In the genomic region with DNA sequence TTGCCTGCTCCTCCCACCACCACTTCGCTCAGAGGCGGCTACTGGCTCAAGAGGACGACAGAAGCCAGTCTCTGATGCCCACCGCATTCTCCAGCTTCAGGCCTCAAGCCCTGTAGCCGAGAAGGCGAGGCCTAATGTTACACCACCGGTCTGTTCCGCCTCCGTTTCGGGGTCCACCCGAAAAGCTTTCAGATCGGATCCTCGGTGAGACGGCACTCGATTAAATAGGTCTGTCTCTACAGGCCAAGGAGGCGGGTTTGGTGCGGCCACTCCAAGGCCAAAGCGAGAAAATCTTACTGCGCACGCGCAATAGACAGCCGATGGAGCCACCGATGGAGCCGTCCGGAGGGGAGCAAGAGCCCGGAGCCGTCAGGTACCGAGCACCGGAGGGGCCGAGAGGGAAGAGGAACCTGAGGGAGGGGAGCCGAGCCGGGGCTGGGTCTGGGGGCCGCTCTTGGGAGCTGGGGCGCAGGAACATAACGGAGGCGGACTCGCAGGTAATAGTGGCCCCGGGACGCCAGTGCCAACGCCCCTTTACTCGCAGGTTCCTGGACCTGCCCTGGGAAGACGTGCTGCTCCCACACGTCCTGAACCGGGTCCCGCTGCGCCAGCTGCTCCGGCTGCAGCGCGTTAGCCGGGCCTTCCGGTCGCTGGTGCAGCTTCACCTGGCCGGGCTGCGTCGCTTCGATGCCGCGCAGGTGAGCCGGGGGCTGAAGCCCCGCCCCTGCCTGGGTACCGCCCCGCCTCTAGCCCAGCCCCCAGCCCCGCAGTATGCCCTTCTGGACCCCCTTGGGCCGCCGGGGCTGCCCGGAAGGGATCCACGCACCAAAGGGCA, we compare ENCODE assay signal across 8 cellular contexts. TPM values are rescaled to one million over a fixed set of nuclear protein-coding genes. Genes with fewer than 3 reads are reported as not detected.
A peak's percentile ranks its signal among the peaks of the same experiment; 100 is the strongest.
DNase-seq lines count a peak whose midpoint lies in the region; ATAC-seq and TF ChIP-seq lines count a peak whose summit lies in the region.

A gene with protein sequence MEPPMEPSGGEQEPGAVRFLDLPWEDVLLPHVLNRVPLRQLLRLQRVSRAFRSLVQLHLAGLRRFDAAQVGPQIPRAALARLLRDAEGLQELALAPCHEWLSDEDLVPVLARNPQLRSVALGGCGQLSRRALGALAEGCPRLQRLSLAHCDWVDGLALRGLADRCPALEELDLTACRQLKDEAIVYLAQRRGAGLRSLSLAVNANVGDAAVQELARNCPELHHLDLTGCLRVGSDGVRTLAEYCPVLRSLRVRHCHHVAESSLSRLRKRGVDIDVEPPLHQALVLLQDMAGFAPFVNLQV (plus strand): TSS at position 27 of the 835 bp plus-strand sequence. CDS start 294 bp downstream, at position 321.

- peaks cover 21% of the 10 kb centered on the region for H3K4me1 ChIP-seq in adipocyte (ENCODE audit: control insufficient read depth, insufficient read depth, low read length)
- peaks cover 19% of the 10 kb centered on the region for H3K4me1 ChIP-seq in cardiac muscle cell (ENCODE audit: low read depth)
- H3K4me1 ChIP-seq in trophoblast cell (ENCODE audit: control insufficient read depth in 1 of 2, insufficient read depth in 2 of 2, low read length in 2 of 2) = peaks cover 16 to 27% of the 10 kb centered on the region in 2 experiments
- peaks cover 26 to 35% (median 32%) of the 10 kb centered on the region in 4 donors for H3K4me1 ChIP-seq in transverse colon

- peak within 1 kb of the TSS; percentile 97 for H4K8ac ChIP-seq in trophoblast cell (ENCODE audit: low read depth, low read length)

- peak within 1 kb of the TSS; percentile 92 for H2BK120ac ChIP-seq in trophoblast cell (ENCODE audit: insufficient read depth, low read length, poor library complexity)

- H3K9ac ChIP-seq in adipocyte (ENCODE audit: low read length) = peak within 1 kb of the TSS; percentile 84
- peak within 1 kb of the TSS; percentile 79 for H3K9ac ChIP-seq in trophoblast cell (ENCODE audit: low read length)

- TF ChIP-seq EP300 in transverse colon (IDR thresholded peaks at IDR 0.05; ENCODE audit: low read depth) = no peak

- peak within 1 kb of the TSS; percentile 86 for H3K27ac ChIP-seq in cardiac muscle cell
- H3K27ac ChIP-seq in trophoblast cell (ENCODE audit: low read depth, low read length) = peak within 1 kb of the TSS; percentile 87
- H3K27ac ChIP-seq in transverse colon = peak within 1 kb of the TSS; percentile 90 to 96 (median 94)

- peak; percentile 47 for TF ChIP-seq POLR2A in transverse colon (IDR thresholded peaks at IDR 0.05)

- H3K79me2 ChIP-seq in trophoblast cell (ENCODE audit: control insufficient read depth, insufficient read depth, low read length, poor library complexity) = peaks cover 4% of the 10 kb centered on the region

- DNase-seq in GM12865 (ENCODE audit: low read depth) (peak; percentile 98), NCI-H1436 (lab: John Stamatoyannopoulos, UW) (peak; percentile 93), T follicular helper cell (ENCODE audit: low read depth) (peak; percentile 82), adipocyte (ENCODE audit: low read depth) (peak; percentile 99), cardiac muscle cell (ENCODE audit: low read depth in 1 of 2, low spot score in 1 of 2) (peak; percentile 97 to 99), trophoblast cell (peak; percentile 93 to 99), transverse colon (peak; percentile 98)

- H3K4me3 ChIP-seq in GM12865 (ENCODE audit: low read depth, low read length) = peak within 1 kb of the TSS; percentile 57
- H3K4me3 ChIP-seq in adipocyte (ENCODE audit: low read length) = peak within 1 kb of the TSS; percentile 84
- peak within 1 kb of the TSS; percentile 55 for H3K4me3 ChIP-seq in cardiac muscle cell
- peak within 1 kb of the TSS; percentile 80 for H3K4me3 ChIP-seq in trophoblast cell (ENCODE audit: low read depth, low read length)
- peak within 1 kb of the TSS; percentile 45 to 77 (median 64) for H3K4me3 ChIP-seq in transverse colon

- intact Hi-C loops in transverse colon (cut with DNase I; ENCODE audit: low total_unique reads) = loop anchor here (1.0 kb wide), 1 partner anchor 27 kb away; no protein-coding TSS in a partner anchor

- H3K36me3 ChIP-seq in adipocyte (ENCODE audit: control insufficient read depth, insufficient read depth, low read length, severe bottlenecking) (peaks cover 20% of the 10 kb centered on the region), cardiac muscle cell (peaks cover 7% of the 10 kb centered on the region), trophoblast cell (ENCODE audit: control insufficient read depth in 1 of 2, insufficient read depth in 2 of 2, low read length in 2 of 2) (peaks cover 17 to 24% of the 10 kb centered on the region in 2 experiments), transverse colon (peaks cover 0 to 8% (median 0%) of the 10 kb centered on the region in 4 donors)

- peak within 1 kb of the TSS; percentile 81 for H4K12ac ChIP-seq in trophoblast cell (ENCODE audit: low read depth, low read length)

- peak within 1 kb of the TSS; percentile 88 for H3K4me2 ChIP-seq in trophoblast cell (ENCODE audit: low read length)

- H3K9me3 ChIP-seq in adipocyte (ENCODE audit: control insufficient read depth, low read length) = no peaks in the 10 kb centered on the region
- no peaks in the 10 kb centered on the region for H3K9me3 ChIP-seq in cardiac muscle cell (ENCODE audit: low read depth)
- no peaks in the 10 kb centered on the region for H3K9me3 ChIP-seq in trophoblast cell (ENCODE audit: insufficient read depth, low read depth, low read length)
- H3K9me3 ChIP-seq in transverse colon = no peaks in the 10 kb centered on the region

- H3K14ac ChIP-seq in trophoblast cell (ENCODE audit: low read length) = peak within 1 kb of the TSS; percentile 95

- peak within 1 kb of the TSS; percentile 54 for H2BK12ac ChIP-seq in trophoblast cell (ENCODE audit: low read length)

- H2AFZ ChIP-seq in trophoblast cell (ENCODE audit: insufficient read depth, low read length, poor library complexity) = peak within 1 kb of the TSS; percentile 87

- ATAC-seq in HG02798 (IDR thresholded peaks at IDR 0.05; ENCODE audit: poor library complexity, unreplicated experiment) = peak; percentile 82

- peak within 1 kb of the TSS; percentile 42 for H3K4ac ChIP-seq in trophoblast cell (ENCODE audit: low read depth, low read length)

- H3K27me3 ChIP-seq in adipocyte (replicated peaks; ENCODE audit: control insufficient read depth, insufficient read depth, low read length) (peaks cover 21% of the 10 kb centered on the region), cardiac muscle cell (no peaks in the 10 kb centered on the region), trophoblast cell (ENCODE audit: insufficient read depth, low read length) (peaks cover 7% of the 10 kb centered on the region), transverse colon (peaks cover 31% of the 10 kb centered on the region)

- no peak within 1 kb of the TSS for H3K23ac ChIP-seq in trophoblast cell (ENCODE audit: low read length)

- peak within 1 kb of the TSS; percentile 96 for H3K18ac ChIP-seq in trophoblast cell (ENCODE audit: low read length)

- no peak for TF ChIP-seq CTCF in GM12865 (IDR thresholded peaks at IDR 0.05; ENCODE audit: insufficient read depth, low read depth, low read length, missing control alignments)
- no peak for TF ChIP-seq CTCF in cardiac muscle cell (IDR thresholded peaks at IDR 0.05; ENCODE audit: low read depth, low read length)
- no peak for TF ChIP-seq CTCF in transverse colon (IDR thresholded peaks at IDR 0.05)

- peaks cover 8% of the 10 kb centered on the region for H3K79me1 ChIP-seq in trophoblast cell (ENCODE audit: low read length)

- peak within 1 kb of the TSS; percentile 90 for H2BK5ac ChIP-seq in trophoblast cell (ENCODE audit: low read depth, low read length, poor library complexity)

- WGBS in trophoblast cell (ENCODE audit: extremely low coverage, insufficient coverage, insufficient read length) = no CpG with 5 or more reads among the region's 67 CpGs
- WGBS in transverse colon (ENCODE audit: low coverage in 1 of 2), 2 donors = 0% methylated on average over 58 of the region's 67 CpGs; no CpG with 5 or more reads in 1 of the 2 donors

- in situ Hi-C loops in transverse colon (cut with MboI; ENCODE audit: low pct_ligation_motif_present in 1 of 4, low pct_unique_long_range_greater_than_20kb in 1 of 4, low sequenced_read_pairs in 3 of 4) = no loop called here

- no peak within 1 kb of the TSS for H2AK5ac ChIP-seq in trophoblast cell (ENCODE audit: low read length)

- peak within 1 kb of the TSS; percentile 92 for H4K91ac ChIP-seq in trophoblast cell (ENCODE audit: low read depth, low read length)

RNA-seq across cellular contexts. Expression of the gene that starts here (rescaled TPM):
- total RNA-seq in cardiac muscle cell (36.3 and 46.6 TPM in 2 replicates), transverse colon (10 to 100 TPM; 16.7 to 56.3 (median 46.0) TPM)
- polyA plus RNA-seq in cardiac muscle cell = 40.9 and 46.3 TPM in 2 replicates
- 6.1 and 6.6 TPM in 2 replicates for polyA plus RNA-seq in trophoblast cell (2013)

Comparison
In these comparisons a context has a peak if more than half of its experiments do, and no peak if none do; other contexts are left out.
1. Peak in every context shown above with its lines: DNase-seq, ATAC-seq, H3K4me3 ChIP-seq and H3K27ac ChIP-seq.